25 cellular contexts compared by ENCODE assay signal in genomic region chr2:170975943-170976270, GRCh38. TPM values are rescaled to one million over a fixed set of nuclear protein-coding genes. Genes with fewer than 3 reads are reported as not detected.
A peak's percentile ranks its signal among the peaks of the same experiment; 100 is the strongest.
DNase-seq lines count a peak whose midpoint lies in the region; ATAC-seq, FAIRE-seq and TF ChIP-seq lines count a peak whose summit lies in the region.
"Had no signal": no experiment of that assay in that cellular context is flagged by ENCODE, and none has a peak within 500 bp of the region (broad histone marks: within the 10 kb centered on the region; RNA-seq: fewer than 3 reads in every experiment).

No MANE protein-coding gene starts in this region.

- no peak overlapping the region for H3K56ac ChIP-seq in H1 (replicated peaks; ENCODE audit: insufficient read length, low read depth, low read length)

- FAIRE-seq in H1 (lab: Jason Lieb, UNC), result no peak
- FAIRE-seq: A549, D721Med, GM12878, GM18507, H54 had no signal

- no peak overlapping the region for H4K12ac ChIP-seq in trophoblast cell (ENCODE audit: low read depth, low read length)

- TF ChIP-seq POLR2A in H1 (IDR thresholded peaks at IDR 0.05; ENCODE audit: control extremely low read depth in 1 of 2, low read depth in 2 of 2, low read length in 2 of 2), result no peak

- H3K4me3 ChIP-seq in BLaER1 (no peak overlapping the region), H1 (ENCODE audit: extremely low read depth in 1 of 4, insufficient read depth in 2 of 4, low read depth in 3 of 4, low read length in 4 of 4) (no peak overlapping the region), trophoblast cell (ENCODE audit: low read depth, low read length) (no peak overlapping the region)
- H3K4me3 ChIP-seq: A549, GM12878, GM23338, HAP-1 had no signal

- no peaks in the 10 kb centered on the region for H3K36me3 Mint-ChIP-seq in WTC11
- H3K36me3 Mint-ChIP-seq: CD8-positive, alpha-beta memory T cell had no signal

- H3K4me3 Mint-ChIP-seq in WTC11, result no peak overlapping the region
- H3K4me3 Mint-ChIP-seq: CD14-positive monocyte, GM23338 had no signal

- peaks cover 51% of the 10 kb centered on the region for H3K4me1 Mint-ChIP-seq in WTC11

- no peaks in the 10 kb centered on the region for H3K79me2 ChIP-seq in H1 (ENCODE audit: control insufficient read depth in 1 of 2, insufficient read depth in 2 of 2, low read length in 2 of 2)
- H3K79me2 ChIP-seq in trophoblast cell (ENCODE audit: control insufficient read depth, insufficient read depth, low read length, poor library complexity), result no peaks in the 10 kb centered on the region

- H3K9ac ChIP-seq in BLaER1, result no peak overlapping the region
- H3K9ac ChIP-seq in H1 (replicated peaks in 1 of 4; ENCODE audit: extremely low read depth in 1 of 4, low read depth in 3 of 4, low read length in 3 of 4), result no peak overlapping the region
- H3K9ac ChIP-seq in trophoblast cell (ENCODE audit: low read length), result no peak overlapping the region

- H2AK5ac ChIP-seq in H1 (ENCODE audit: low read depth, low read length) (no peak overlapping the region), trophoblast cell (ENCODE audit: low read length) (peak overlapping the region; percentile 71)

- no peak overlapping the region for H2BK5ac ChIP-seq in H1 (ENCODE audit: low read depth, low read length)
- H2BK5ac ChIP-seq in trophoblast cell (ENCODE audit: low read depth, low read length, poor library complexity), result no peak overlapping the region

- no peak for TF ChIP-seq RAD21 in H1 (IDR thresholded peaks at IDR 0.05 in 1 of 2, conservative IDR thresholded peaks at IDR 0.05 in 1 of 2; ENCODE audit: low read depth in 2 of 2, low read length in 2 of 2)

- H3K14ac ChIP-seq in H1 (ENCODE audit: insufficient read length) (no peak overlapping the region), trophoblast cell (ENCODE audit: low read length) (no peak overlapping the region)

- H3K4me2 ChIP-seq in BLaER1, result peak overlapping the region; percentile 90
- H3K4me2 ChIP-seq in H1 (ENCODE audit: insufficient read depth in 1 of 2, low read depth in 2 of 2, low read length in 2 of 2), result no peak overlapping the region
- H3K4me2 ChIP-seq in trophoblast cell (ENCODE audit: low read length), result no peak overlapping the region
- H3K4me2 ChIP-seq: A549, GM23338 had no signal

- H3K4me1 ChIP-seq in BLaER1 (peaks cover 28% of the 10 kb centered on the region), H1 (replicated peaks in 1 of 4; ENCODE audit: control insufficient read depth in 3 of 4, insufficient read depth in 4 of 4, low read length in 3 of 4) (peaks cover 0 to 10% (median 3%) of the 10 kb centered on the region in 4 experiments; a peak in 4 of 7 replicates), trophoblast cell (ENCODE audit: control insufficient read depth in 1 of 2, insufficient read depth in 2 of 2, low read length in 2 of 2) (peaks cover 13 to 16% of the 10 kb centered on the region in 2 experiments)
- H3K4me1 ChIP-seq: BE2C had no signal

- H3K27me3 Mint-ChIP-seq in WTC11 (ENCODE audit: low read depth), result peaks cover 4% of the 10 kb centered on the region
- H3K27me3 Mint-ChIP-seq: CD4-positive, alpha-beta T cell; CD8-positive, alpha-beta memory T cell had no signal

- H3K9me3 ChIP-seq in BLaER1 (no peaks in the 10 kb centered on the region), H1 (ENCODE audit: insufficient read depth in 2 of 2, low read depth in 1 of 2, low read length in 1 of 2) (no peaks in the 10 kb centered on the region), trophoblast cell (ENCODE audit: insufficient read depth, low read depth, low read length) (no peaks in the 10 kb centered on the region)
- H3K9me3 ChIP-seq: A549, BE2C, HAP-1 had no signal

- TF ChIP-seq EP300 in H1 (IDR thresholded peaks at IDR 0.05; ENCODE audit: borderline replicate concordance in 1 of 2, low read depth in 2 of 2, low read length in 2 of 2), result no peak

- H3K23ac ChIP-seq in H1 (ENCODE audit: insufficient read length) (no peak overlapping the region), trophoblast cell (ENCODE audit: low read length) (no peak overlapping the region)

- no peak overlapping the region for H4K5ac ChIP-seq in H1 (ENCODE audit: insufficient read length, low read depth, low read length)

- ATAC-seq in WTC11, result no peak
- ATAC-seq: A549, GM12878, GM23338 had no signal

- H3K27ac ChIP-seq in BLaER1 (no peak overlapping the region), C4-2B (peak overlapping the region; percentile 91; the same call in 1 of the 2 replicates), H1 (ENCODE audit: low read depth, low read length) (no peak overlapping the region), trophoblast cell (ENCODE audit: low read depth, low read length) (no peak overlapping the region), caudate nucleus (ENCODE audit: low read depth, low read length) (no peak overlapping the region)
- H3K27ac ChIP-seq: A549 had no signal

- H3K36me3 ChIP-seq in BLaER1, result no peaks in the 10 kb centered on the region
- H3K36me3 ChIP-seq in H1 (ENCODE audit: control insufficient read depth in 2 of 4, insufficient read depth in 4 of 4, low read length in 3 of 4), result no peaks in the 10 kb centered on the region
- no peaks in the 10 kb centered on the region for H3K36me3 ChIP-seq in trophoblast cell (ENCODE audit: control insufficient read depth in 1 of 2, insufficient read depth in 2 of 2, low read length in 2 of 2)
- H3K36me3 ChIP-seq: BE2C, HAP-1 had no signal

- H2BK12ac ChIP-seq in H1 (ENCODE audit: low read depth, low read length) (0 out of 2 replicates have a peak overlapping the region, but pooled peaks have one; percentile 45), trophoblast cell (ENCODE audit: low read length) (no peak overlapping the region)

- POLR2A ChIA-PET in H1 (lab: Charles Lee; ENCODE audit: partially characterized antibody) (interaction anchor here (3.2 to 4.5 kb wide), 2 partner anchors 10 to 457 kb away, joined by 17 to 18 read pairs; partner anchors contain the start of genes DCAF17 and METTL8), WTC11 (lab: Charles Lee) (no interaction called here)

- H4K91ac ChIP-seq in H1 (replicated peaks; ENCODE audit: insufficient read length, low read length), result no peak overlapping the region
- no peak overlapping the region for H4K91ac ChIP-seq in trophoblast cell (ENCODE audit: low read depth, low read length)

- no peak overlapping the region; the same call in 1 of the 2 replicates for H2BK20ac ChIP-seq in H1 (ENCODE audit: low read length)

- H3K79me1 ChIP-seq in H1 (ENCODE audit: low read depth, low read length) (no peaks in the 10 kb centered on the region), trophoblast cell (ENCODE audit: low read length) (peaks cover 6% of the 10 kb centered on the region)

- H3K23me2 ChIP-seq in H1 (ENCODE audit: low read depth, low read length), result no peaks in the 10 kb centered on the region; the same call in 1 of the 2 replicates

- CTCF ChIA-PET in H1 (lab: Charles Lee; ENCODE audit: partially characterized antibody), result interaction anchor here (1.6 to 6.0 kb wide), 3 partner anchors 9 to 272 kb away, joined by 4 to 49 read pairs (median 8); no protein-coding TSS in a partner anchor
- CTCF ChIA-PET in WTC11 (lab: Charles Lee), result no interaction called here

- no peak overlapping the region for H3K27ac Mint-ChIP-seq in WTC11
- H3K27ac Mint-ChIP-seq: CD14-positive monocyte; CD4-positive, alpha-beta T cell; GM23338 had no signal

- H4K8ac ChIP-seq in H1 (ENCODE audit: extremely low read depth, insufficient read depth, low read length) (no peak overlapping the region), trophoblast cell (ENCODE audit: low read depth, low read length) (no peak overlapping the region)

- H2AFZ ChIP-seq in H1 (ENCODE audit: low read length) (no peak overlapping the region), trophoblast cell (ENCODE audit: insufficient read depth, low read length, poor library complexity) (no peak overlapping the region)
- H2AFZ ChIP-seq: GM23338 had no signal

- DNase-seq in H1 (ENCODE audit: low read depth in 1 of 2, low spot score in 2 of 2) (no peak), trophoblast cell (no peak), WTC11 (ENCODE audit: low spot score) (no peak), NCI-H1694 treated with DMSO at 0.1 percent for 48 hours (lab: John Stamatoyannopoulos, UW) (no peak), caudate nucleus (lab: John Stamatoyannopoulos, UW) (no peak)
- DNase-seq: 8988T; ACHN; AML-193; BE2C; CD4-positive, alpha-beta T cell; CD8-positive, alpha-beta memory T cell; DMS 273 treated with DMSO at 0.1 percent for 48 hours; DMS79; EL; GDM1 had no signal

- H3K4ac ChIP-seq in H1 (replicated peaks; ENCODE audit: insufficient read length, low read depth, low read length), result no peak overlapping the region
- no peak overlapping the region for H3K4ac ChIP-seq in trophoblast cell (ENCODE audit: low read depth, low read length)

- H2BK15ac ChIP-seq in H1 (ENCODE audit: low read length), result no peak overlapping the region

- H3K18ac ChIP-seq in H1 (ENCODE audit: extremely low read depth, low read length), result no peak overlapping the region
- H3K18ac ChIP-seq in trophoblast cell (ENCODE audit: low read length), result no peak overlapping the region

- H3K27me3 ChIP-seq in BLaER1, result no peaks in the 10 kb centered on the region
- no peaks in the 10 kb centered on the region for H3K27me3 ChIP-seq in H1 (replicated peaks in 1 of 4; ENCODE audit: control insufficient read depth in 3 of 4, extremely low read depth in 1 of 4, insufficient read depth in 3 of 4, low read length in 3 of 4)
- H3K27me3 ChIP-seq in trophoblast cell (ENCODE audit: insufficient read depth, low read length), result no peaks in the 10 kb centered on the region
- H3K27me3 ChIP-seq: BE2C had no signal

- TF ChIP-seq CTCF in C4-2B (conservative IDR thresholded peaks at IDR 0.05) (no peak), H1 (IDR thresholded peaks at IDR 0.05; ENCODE audit: control extremely low read depth in 1 of 3, insufficient read depth in 1 of 3, low read depth in 1 of 3, low read length in 3 of 3) (no peak), WTC11 (IDR thresholded peaks at IDR 0.05) (no peak)

- 83% methylated on average over 4 of the region's 4 CpGs; no CpG with 5 or more reads in 1 of the 2 experiments for WGBS in H1 (ENCODE audit: extremely low coverage in 1 of 2, insufficient coverage in 1 of 2, insufficient read length in 1 of 2, insufficient replicate concordance in 2 of 2, low coverage in 1 of 2, low lambda C conversion rate in 2 of 2, missing lambda C conversion rate in 1 of 2), 2 experiments
- no CpG with 5 or more reads among the region's 4 CpGs for WGBS in trophoblast cell (ENCODE audit: extremely low coverage, insufficient coverage, insufficient read length)

- H3K9me3 Mint-ChIP-seq in WTC11, result no peaks in the 10 kb centered on the region
- H3K9me3 Mint-ChIP-seq: CD4-positive, alpha-beta T cell; CD8-positive, alpha-beta memory T cell; GM23338 had no signal

- H2BK120ac ChIP-seq in H1 (replicated peaks; ENCODE audit: low read depth, low read length), result no peak overlapping the region
- H2BK120ac ChIP-seq in trophoblast cell (ENCODE audit: insufficient read depth, low read length, poor library complexity), result no peak overlapping the region

- H4K20me1 ChIP-seq in BLaER1 (no peaks in the 10 kb centered on the region), H1 (replicated peaks in 1 of 2; ENCODE audit: control insufficient read depth in 1 of 2, insufficient read depth in 2 of 2, low read length in 2 of 2) (no peaks in the 10 kb centered on the region)

RNA-seq across cellular contexts. Expression of gene GORASP2, which starts 46.9 kb away (rescaled TPM):
- total RNA-seq in H1 (2021; fragmentation: NEBNext Ultra II Directional; extraction: Animal tissue kit (Norgen Biotek cat#: 25700)), result 81.3 and 86.8 TPM in 2 replicates
- polyA plus RNA-seq in H1 (2011; rRNA removed), result 187 and 214 TPM in 2 replicates
- polyA plus RNA-seq in H1 (2011; cell fraction: cytosol; rRNA removed), result 120 TPM
- polyA plus RNA-seq in H1 (2011; cell fraction: nucleus; rRNA removed), result 94.2 TPM
- 71.5 to 83.8 TPM (median 77.3 TPM) in 4 replicates for polyA plus RNA-seq in H1 (2012, experiment 1 of 2)
- 43.3 TPM for polyA plus RNA-seq in H1 (2012, experiment 2 of 2)
- 82.8 TPM for polyA plus RNA-seq in H1 (2013, experiment 1 of 2)
- polyA plus RNA-seq in H1 (2013, experiment 2 of 2), result 88.6 TPM
- polyA minus RNA-seq in H1 (2011; rRNA and poly(A)+ RNA removed), result 112 and 134 TPM in 2 replicates
- 52.0 TPM for polyA minus RNA-seq in H1 (2011; cell fraction: cytosol; rRNA and poly(A)+ RNA removed)
- polyA minus RNA-seq in H1 (2011; cell fraction: nucleus; rRNA and poly(A)+ RNA removed), result 60.4 TPM
- polyA plus RNA-seq in trophoblast cell (2013), result 158 and 169 TPM in 2 replicates
- 77.8 to 102 TPM (median 79.2 TPM) in 3 replicates for total RNA-seq in WTC11 (2021)
